Comparison of ENCODE assay signal across 10 cellular contexts in the genomic region with DNA sequence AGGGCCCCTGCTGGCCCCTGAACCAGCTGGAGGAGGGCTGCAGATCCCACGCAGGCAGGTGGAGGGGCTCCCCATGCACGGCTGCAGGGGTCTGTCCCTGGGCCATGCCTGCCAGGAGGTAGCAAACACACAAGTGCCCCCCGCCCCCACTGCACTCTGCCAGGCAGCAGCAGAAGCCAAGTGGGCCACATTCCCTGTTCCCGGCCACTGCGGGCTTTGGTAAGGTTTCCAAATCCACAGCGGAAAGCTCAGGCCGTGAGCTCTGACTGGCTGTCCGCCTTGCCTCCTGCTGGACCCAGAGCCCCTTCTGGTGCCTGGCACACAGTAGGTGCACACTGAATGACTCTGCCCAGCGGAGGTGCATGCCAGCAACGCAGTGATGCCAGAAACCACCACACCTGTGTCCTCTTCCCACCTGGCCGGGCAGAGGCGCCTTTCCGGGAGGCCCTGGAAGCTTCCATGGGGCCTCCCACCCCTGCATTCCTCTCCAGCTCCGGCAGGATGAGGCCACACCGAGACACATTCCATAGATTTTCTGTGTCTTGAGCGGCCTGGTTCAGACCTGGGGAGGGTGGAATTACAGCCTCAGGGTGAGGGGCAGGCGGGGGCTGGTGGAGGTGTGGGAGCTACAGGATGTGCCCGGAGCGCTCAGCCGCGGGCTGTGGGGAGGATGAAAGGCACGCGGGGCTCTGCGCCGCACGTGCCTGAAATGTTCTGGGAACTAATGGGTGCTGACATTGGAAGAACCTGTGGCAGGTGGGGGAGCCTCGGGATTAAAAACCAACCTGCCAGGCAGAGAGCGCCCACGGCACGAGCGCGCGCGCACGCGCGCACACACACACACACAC.
A peak's percentile ranks its signal among the peaks of the same experiment; 100 is the strongest.
DNase-seq lines count a peak whose midpoint lies in the region; ATAC-seq, FAIRE-seq and TF ChIP-seq lines count a peak whose summit lies in the region.
"Had no signal": no experiment of that assay in that cellular context is flagged by ENCODE, and none has a peak within 500 bp of the region (broad histone marks: within the 10 kb centered on the region; RNA-seq: fewer than 3 reads in every experiment).

No MANE protein-coding gene starts in this region.

- TF ChIP-seq EP300 in A549 (IDR thresholded peaks at IDR 0.05): no peak

- peaks cover 36% of the 10 kb centered on the region for H3K4me1 Mint-ChIP-seq in endodermal cell

- H3K27ac ChIP-seq in A549 (peak overlapping the region in 1 of 2 experiments; percentile 71; a peak in 3 of 6 replicates), endodermal cell (ENCODE audit: low read depth, low read length) (peak overlapping the region; percentile 63), mesodermal cell (ENCODE audit: low read depth, low read length, severe bottlenecking) (peak overlapping the region; percentile 75)

- no peaks in the 10 kb centered on the region for H3K36me3 Mint-ChIP-seq in endodermal cell (ENCODE audit: low read depth)

- TF ChIP-seq RAD21 in A549 (conservative IDR thresholded peaks at IDR 0.05 in 1 of 2, IDR thresholded peaks at IDR 0.05 in 1 of 2): no peak

- WGBS in A549 (ENCODE audit: missing lambda C conversion rate): 72% methylated on average over 34 of the region's 37 CpGs
- 55 to 64% methylated on average over 24 to 37 of the region's 37 CpGs for WGBS in endodermal cell (ENCODE audit: insufficient coverage in 1 of 2, insufficient read length in 1 of 2), 2 experiments
- 46 to 63% methylated on average over 14 to 26 of the region's 37 CpGs for WGBS in mesodermal cell (ENCODE audit: insufficient coverage in 2 of 2), 2 experiments

- no peaks in the 10 kb centered on the region for H3K27me3 Mint-ChIP-seq in endodermal cell (ENCODE audit: insufficient read depth)
- H3K27me3 Mint-ChIP-seq: memory B cell had no signal

- POLR2A ChIA-PET in A549 (lab: Yijun Ruan, JAX): no interaction called here

- no peak overlapping the region for H3K4me3 ChIP-seq in A549
- no peak overlapping the region for H3K4me3 ChIP-seq in endodermal cell (ENCODE audit: low read length)
- no peak overlapping the region for H3K4me3 ChIP-seq in mesodermal cell (ENCODE audit: extremely low read depth, insufficient read depth, low read length, poor library complexity, severe bottlenecking)

- H3K4me2 ChIP-seq in A549: peak overlapping the region; percentile 6; the same call in 1 of the 3 replicates

- no peak for TF ChIP-seq POLR2A in A549 (IDR thresholded peaks at IDR 0.05; ENCODE audit: low read length)

- no peaks in the 10 kb centered on the region for H3K9me3 Mint-ChIP-seq in endodermal cell

- FAIRE-seq in A549 (lab: Jason Lieb, UNC): no peak
- FAIRE-seq: colon had no signal

- no peaks in the 10 kb centered on the region for H3K27me3 ChIP-seq in endodermal cell (ENCODE audit: control insufficient read depth, insufficient read depth, low read length, poor library complexity, severe bottlenecking)

- TF ChIP-seq CTCF in A549 (IDR thresholded peaks at IDR 0.05): no peak
- no peak for TF ChIP-seq CTCF in endodermal cell (conservative IDR thresholded peaks at IDR 0.05)

- peaks cover 23% of the 10 kb centered on the region for H3K4me1 ChIP-seq in A549
- H3K4me1 ChIP-seq in endodermal cell (ENCODE audit: control insufficient read depth, insufficient read depth, low read length): peaks cover 27% of the 10 kb centered on the region
- peaks cover 49% of the 10 kb centered on the region for H3K4me1 ChIP-seq in mesodermal cell (ENCODE audit: control insufficient read depth, insufficient read depth, low read length, poor library complexity, severe bottlenecking)

- DNase-seq in A549 (ENCODE audit: low read depth in 1 of 2, low spot score in 1 of 2) (no peak), M059J (ENCODE audit: low read depth) (peak; percentile 76), endodermal cell (peak; percentile 94), OCI-M2 (lab: John Stamatoyannopoulos, UW; ENCODE audit: unreplicated experiment) (no peak)
- DNase-seq in activated CD8-positive, alpha-beta memory T cell treated with anti-CD3 and anti-CD28 coated beads, Interleukin-2, amount 50 U/mL, for 48 hours: no peak

- H3K36me3 ChIP-seq in endodermal cell (ENCODE audit: control insufficient read depth, insufficient read depth, low read length) (no peaks in the 10 kb centered on the region), mesodermal cell (ENCODE audit: control insufficient read depth, insufficient read depth, low read length) (peaks cover 9% of the 10 kb centered on the region)

- ATAC-seq in A549 (peak in 1 of 2 experiments; percentile 49; a peak in 3 of 6 replicates), GM18867 (IDR thresholded peaks at IDR 0.05; ENCODE audit: unreplicated experiment) (no peak), HG03565 (IDR thresholded peaks at IDR 0.05; ENCODE audit: unreplicated experiment) (no peak)

- H3K27ac Mint-ChIP-seq in endodermal cell: peak overlapping the region; percentile 93
- H3K27ac Mint-ChIP-seq: memory B cell had no signal

- H3K9me3 ChIP-seq in A549 (no peaks in the 10 kb centered on the region), endodermal cell (ENCODE audit: control insufficient read depth, low read length) (no peaks in the 10 kb centered on the region), mesodermal cell (ENCODE audit: control insufficient read depth, low read length) (no peaks in the 10 kb centered on the region)

- H3K4me3 Mint-ChIP-seq in endodermal cell: no peak overlapping the region
- H3K4me3 Mint-ChIP-seq: memory B cell had no signal

- H3K9ac ChIP-seq in endodermal cell (ENCODE audit: extremely low read depth, low read length, poor library complexity, severe bottlenecking): peak overlapping the region; percentile 49

- CTCF ChIA-PET in A549 (lab: Yijun Ruan, JAX): interaction anchor here (0.9 to 1.6 kb wide), 6 partner anchors 9 to 267 kb away, joined by 3 to 4 read pairs (median 3); no protein-coding TSS in a partner anchor

TF ChIP-seq in A549, 52 proteins besides CTCF, POLR2A, EP300 and RAD21:
- TF ChIP-seq SMC3 (IDR thresholded peaks at IDR 0.05) (no peak), ZC3H11A (IDR thresholded peaks at IDR 0.05) (no peak), HOXB13 (CRISPR knock-in tag; IDR thresholded peaks at IDR 0.05; ENCODE audit: low read depth) (no peak), CBX2 (IDR thresholded peaks at IDR 0.05; ENCODE audit: borderline replicate concordance, low read depth) (no peak), RARB (CRISPR knock-in tag; IDR thresholded peaks at IDR 0.05) (no peak), RCOR1 (IDR thresholded peaks at IDR 0.05; ENCODE audit: low read depth, low read length) (no peak), CHD2 (IDR thresholded peaks at IDR 0.05; ENCODE audit: low read length, partially characterized antibody) (no peak), ESRRA (IDR thresholded peaks at IDR 0.05; ENCODE audit: borderline replicate concordance, low read length) (no peak), SREBF2 (IDR thresholded peaks at IDR 0.05) (no peak), FOSB (CRISPR knock-in tag; IDR thresholded peaks at IDR 0.05) (no peak)
- TF ChIP-seq, protein P1, sequence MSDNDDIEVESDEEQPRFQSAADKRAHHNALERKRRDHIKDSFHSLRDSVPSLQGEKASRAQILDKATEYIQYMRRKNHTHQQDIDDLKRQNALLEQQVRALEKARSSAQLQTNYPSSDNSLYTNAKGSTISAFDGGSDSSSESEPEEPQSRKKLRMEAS (IDR thresholded peaks at IDR 0.05): no peak
- TF ChIP-seq, protein P2, sequence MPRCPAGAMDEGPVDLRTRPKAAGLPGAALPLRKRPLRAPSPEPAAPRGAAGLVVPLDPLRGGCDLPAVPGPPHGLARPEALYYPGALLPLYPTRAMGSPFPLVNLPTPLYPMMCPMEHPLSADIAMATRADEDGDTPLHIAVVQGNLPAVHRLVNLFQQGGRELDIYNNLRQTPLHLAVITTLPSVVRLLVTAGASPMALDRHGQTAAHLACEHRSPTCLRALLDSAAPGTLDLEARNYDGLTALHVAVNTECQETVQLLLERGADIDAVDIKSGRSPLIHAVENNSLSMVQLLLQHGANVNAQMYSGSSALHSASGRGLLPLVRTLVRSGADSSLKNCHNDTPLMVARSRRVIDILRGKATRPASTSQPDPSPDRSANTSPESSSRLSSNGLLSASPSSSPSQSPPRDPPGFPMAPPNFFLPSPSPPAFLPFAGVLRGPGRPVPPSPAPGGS (IDR thresholded peaks at IDR 0.05): no peak
- TF ChIP-seq, protein P3, sequence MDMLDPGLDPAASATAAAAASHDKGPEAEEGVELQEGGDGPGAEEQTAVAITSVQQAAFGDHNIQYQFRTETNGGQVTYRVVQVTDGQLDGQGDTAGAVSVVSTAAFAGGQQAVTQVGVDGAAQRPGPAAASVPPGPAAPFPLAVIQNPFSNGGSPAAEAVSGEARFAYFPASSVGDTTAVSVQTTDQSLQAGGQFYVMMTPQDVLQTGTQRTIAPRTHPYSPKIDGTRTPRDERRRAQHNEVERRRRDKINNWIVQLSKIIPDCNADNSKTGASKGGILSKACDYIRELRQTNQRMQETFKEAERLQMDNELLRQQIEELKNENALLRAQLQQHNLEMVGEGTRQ (IDR thresholded peaks at IDR 0.05): no peak

Comparison
In these comparisons a context has a peak if more than half of its experiments do, and no peak if none do; other contexts are left out.
1. DNase-seq: peak in M059J (single experiment) and endodermal cell (single experiment); none in A549 (0 of 2), OCI-M2 (single experiment) and activated CD8-positive, alpha-beta memory T cell treated with anti-CD3 and anti-CD28 coated beads, Interleukin-2, amount 50 U/mL, for 48 hours (single experiment).